Comparison of ENCODE assay signal across 31 cellular contexts in genomic region chr20:44098256-44098630, GRCh38.
"Had no signal": no experiment of that assay in that cellular context is flagged by ENCODE, and none has a peak within 500 bp of the region (broad histone marks: within the 10 kb centered on the region; RNA-seq: fewer than 3 reads in every experiment).

No MANE protein-coding gene starts in this region.

- H3K36me3 Mint-ChIP-seq: WTC11 had no signal

- H3K27me3 ChIP-seq: brain microvascular endothelial cell, esophagus muscularis mucosa, gastrocnemius medialis had no signal

- DNase-seq: activated CD4-positive, alpha-beta T cell treated with anti-CD3 and anti-CD28 coated beads for 1 hour; activated CD4-positive, alpha-beta T cell treated with anti-CD3 and anti-CD28 coated beads for 4 hours; activated CD4-positive, alpha-beta T cell treated with anti-CD3 and anti-CD28 coated beads, Interleukin-2, amount 50 U/mL, for 1 hour; activated CD4-positive, alpha-beta T cell treated with anti-CD3 and anti-CD28 coated beads, Interleukin-2, amount 50 U/mL, for 48 hours; activated CD8-positive, alpha-beta memory T cell treated with anti-CD3 and anti-CD28 coated beads for 24 hours; activated CD8-positive, alpha-beta T cell treated with anti-CD3 and anti-CD28 coated beads for 36 hours; activated effector memory CD4-positive, alpha-beta T cell treated with Interleukin-2 at 50 U/mL for 16 hours; activated gamma-delta T cell treated with Interleukin-2 at 50 U/mL for 16 hours; activated naive CD4-positive, alpha-beta T cell treated with anti-CD3 and anti-CD28 coated beads, Interleukin-2, amount 50 U/mL, for 16 hours; activated naive CD4-positive, alpha-beta T cell treated with Interleukin-2 at 50 U/mL for 16 hours; activated T-cell treated with anti-CD3 and anti-CD28 coated beads, Interleukin-2, amount 50 U/mL, for 4 hours; amniotic stem cell; anterior cingulate cortex; brain microvascular endothelial cell; caudate nucleus; cortex of kidney; effector CD4-positive, alpha-beta T cell; effector memory CD8-positive, alpha-beta T cell; erythroblast; glutamatergic neuron; T-helper 2 cell had no signal

- ATAC-seq: activated CD8-positive, alpha-beta T cell treated with anti-CD3 and anti-CD28 coated beads for 36 hours; activated T-cell treated with anti-CD3 and anti-CD28 coated beads, Interleukin-2, amount 50 U/mL, for 4 hours; activated T-helper 17 cell treated with anti-CD3 and anti-CD28 coated beads, Interleukin-2, amount 50 U/mL, for 72 hours; effector memory CD8-positive, alpha-beta T cell; gastrocnemius medialis; WTC11 had no signal

- H3K36me3 ChIP-seq: brain microvascular endothelial cell, esophagus muscularis mucosa, gastrocnemius medialis had no signal

- H3K9me3 ChIP-seq: gastrocnemius medialis had no signal

- H3K4me1 ChIP-seq: foreskin keratinocyte, gastrocnemius medialis had no signal

- FAIRE-seq: astrocyte, bronchial epithelial cell, colon had no signal

- H3K4me1 Mint-ChIP-seq: activated T-helper 17 cell treated with anti-CD3 and anti-CD28 coated beads, Interleukin-2, amount 50 U/mL, for 72 hours; WTC11 had no signal

- H3K9me3 Mint-ChIP-seq: activated T-helper 17 cell treated with anti-CD3 and anti-CD28 coated beads, Interleukin-2, amount 50 U/mL, for 72 hours; effector memory CD8-positive, alpha-beta T cell had no signal

- H3K27ac Mint-ChIP-seq: activated CD8-positive, alpha-beta T cell treated with anti-CD3 and anti-CD28 coated beads for 36 hours; activated naive CD8-positive, alpha-beta T cell; activated T-helper 17 cell treated with anti-CD3 and anti-CD28 coated beads, Interleukin-2, amount 50 U/mL, for 72 hours; effector memory CD8-positive, alpha-beta T cell; WTC11 had no signal

- H3K27ac ChIP-seq: brain microvascular endothelial cell, foreskin keratinocyte, gastrocnemius medialis, VCaP had no signal

- H3K4me3 ChIP-seq: esophagus muscularis mucosa, gastrocnemius medialis had no signal

- H3K4me3 Mint-ChIP-seq: activated CD8-positive, alpha-beta T cell treated with anti-CD3 and anti-CD28 coated beads for 36 hours; activated naive CD8-positive, alpha-beta T cell; activated T-cell treated with anti-CD3 and anti-CD28 coated beads, Interleukin-2, amount 50 U/mL, for 4 hours; activated T-helper 17 cell treated with anti-CD3 and anti-CD28 coated beads, Interleukin-2, amount 50 U/mL, for 72 hours; effector memory CD8-positive, alpha-beta T cell; WTC11 had no signal
